ENCODE assay signal across 13 cellular contexts in the genomic region with DNA sequence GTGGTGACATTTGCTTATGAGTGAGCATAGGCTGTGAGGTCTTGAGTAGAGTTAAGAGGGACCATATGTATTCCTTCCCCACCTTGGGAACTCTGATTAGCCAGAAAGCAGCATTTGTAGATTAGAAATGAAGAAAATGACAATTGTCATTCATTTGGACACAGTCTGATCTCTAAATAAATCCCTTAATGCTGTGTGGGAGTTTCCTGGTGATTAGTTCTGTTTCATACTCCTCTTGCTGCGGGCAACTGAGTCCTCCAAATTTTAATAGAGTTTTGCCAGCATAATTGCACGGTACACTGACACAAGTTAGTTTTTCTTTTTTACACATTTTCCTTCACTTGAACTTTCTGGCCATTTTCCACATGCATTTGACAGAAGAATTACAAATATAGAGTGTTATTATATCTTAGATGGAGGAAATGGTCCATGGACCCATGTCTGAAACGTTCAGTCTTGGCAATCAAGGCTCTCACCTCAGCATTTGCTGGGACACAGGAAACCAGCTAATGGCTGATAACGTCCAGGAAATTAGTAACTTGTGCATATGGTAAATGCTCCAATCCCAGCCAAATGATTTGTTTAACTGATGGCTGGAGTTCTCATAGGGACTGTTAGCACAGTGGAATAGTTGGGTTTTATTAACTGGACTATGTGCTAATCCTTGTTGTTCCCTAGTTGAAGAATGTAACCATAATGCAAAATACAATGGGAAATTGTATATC.
A peak's percentile ranks its signal among the peaks of the same experiment; 100 is the strongest.
DNase-seq lines count a peak whose midpoint lies in the region; ATAC-seq and TF ChIP-seq lines count a peak whose summit lies in the region.
"Had no signal": no experiment of that assay in that cellular context is flagged by ENCODE, and none has a peak within 500 bp of the region (broad histone marks: within the 10 kb centered on the region; RNA-seq: fewer than 3 reads in every experiment).

No MANE protein-coding gene starts in this region.

- no peaks in the 10 kb centered on the region for H3K79me2 ChIP-seq in osteoblast (ENCODE audit: insufficient read depth, low read length)

- H2AFZ ChIP-seq in osteoblast (ENCODE audit: low read length): no peak overlapping the region
- H2AFZ ChIP-seq: GM23248 had no signal

- H3K4me1 ChIP-seq in heart left ventricle (peaks cover 0 to 36% (median 9%) of the 10 kb centered on the region in 12 donors), osteoblast (ENCODE audit: insufficient read depth, low read length) (peaks cover 7% of the 10 kb centered on the region)
- H3K4me1 ChIP-seq: BLaER1 treated with 17β-estradiol and CSF1 and Interleukin-3, amounts not matched to agents 10 nM and 100 nM had no signal

- peak in 3 of 4 donors; percentile 29 to 88 (median 62) for ATAC-seq in heart left ventricle
- ATAC-seq: HCT116 had no signal

- H3K9me3 ChIP-seq in heart left ventricle: no peaks in the 10 kb centered on the region
- no peaks in the 10 kb centered on the region for H3K9me3 ChIP-seq in osteoblast (ENCODE audit: low read depth, low read length)
- H3K9me3 ChIP-seq: BLaER1 treated with 17β-estradiol and CSF1 and Interleukin-3, amounts not matched to agents 10 nM and 100 nM had no signal

- H4K20me1 ChIP-seq in osteoblast (ENCODE audit: insufficient read depth, low read length): no peaks in the 10 kb centered on the region
- H4K20me1 ChIP-seq: BLaER1 treated with 17β-estradiol and CSF1 and Interleukin-3, amounts not matched to agents 10 nM and 100 nM had no signal

- WGBS in heart left ventricle, 4 donors: 45 to 53% (median 49%) methylated on average over 4 of the region's 4 CpGs

- H3K4me2 ChIP-seq in osteoblast (ENCODE audit: insufficient read depth, low read length): no peak overlapping the region
- H3K4me2 ChIP-seq: BLaER1 treated with 17β-estradiol and CSF1 and Interleukin-3, amounts not matched to agents 10 nM and 100 nM had no signal

- H3K4me3 ChIP-seq in heart left ventricle: no peak overlapping the region
- no peak overlapping the region for H3K4me3 ChIP-seq in cardiac fibroblast (replicated peaks in 1 of 2; ENCODE audit: low read depth in 2 of 2, low read length in 2 of 2)
- no peak overlapping the region for H3K4me3 ChIP-seq in fibroblast of the aortic adventitia (ENCODE audit: low read depth, low read length)
- no peak overlapping the region for H3K4me3 ChIP-seq in osteoblast (ENCODE audit: insufficient read depth, low read length)
- H3K4me3 ChIP-seq: BLaER1 treated with 17β-estradiol and CSF1 and Interleukin-3, amounts not matched to agents 10 nM and 100 nM; GM23248 had no signal

- no peaks in the 10 kb centered on the region for H3K36me3 ChIP-seq in heart left ventricle
- H3K36me3 ChIP-seq in osteoblast (ENCODE audit: insufficient read depth, low read length): no peaks in the 10 kb centered on the region
- H3K36me3 ChIP-seq: BLaER1 treated with 17β-estradiol and CSF1 and Interleukin-3, amounts not matched to agents 10 nM and 100 nM had no signal

- H3K27me3 ChIP-seq in heart left ventricle (no peaks in the 10 kb centered on the region), osteoblast (ENCODE audit: insufficient read depth, low read length) (no peaks in the 10 kb centered on the region)
- H3K27me3 ChIP-seq: BLaER1 treated with 17β-estradiol and CSF1 and Interleukin-3, amounts not matched to agents 10 nM and 100 nM had no signal

- intact Hi-C loops in heart left ventricle (cut with DNase I): no loop called here
- intact Hi-C loops in cardiac septum (cut with DNase I): no loop called here

- TF ChIP-seq POLR2A in heart left ventricle (IDR thresholded peaks at IDR 0.05): no peak

- TF ChIP-seq CTCF in heart left ventricle (IDR thresholded peaks at IDR 0.05) (no peak), cardiac fibroblast (IDR thresholded peaks at IDR 0.05; ENCODE audit: low read depth, low read length) (no peak), fibroblast of the aortic adventitia (IDR thresholded peaks at IDR 0.05; ENCODE audit: insufficient read depth, low read length) (no peak), osteoblast (IDR thresholded peaks at IDR 0.05; ENCODE audit: extremely low read depth, low read depth, low read length) (no peak)

- DNase-seq in heart left ventricle (no peak), cardiac septum (ENCODE audit: low spot score) (no peak), cardiac fibroblast (ENCODE audit: low read depth in 2 of 2) (peak; percentile 14 to 78), fibroblast of the aortic adventitia (ENCODE audit: low read depth) (peak; percentile 29), pulmonary artery endothelial cell (ENCODE audit: low read depth, low spot score) (peak; percentile 88), osteoblast (ENCODE audit: insufficient read length, low spot score, missing footprints) (no peak), SHP77 (lab: John Stamatoyannopoulos, UW) (no peak)
- DNase-seq: 8988T; ACHN; CD4-positive, CD25-positive, alpha-beta regulatory T cell; GM23248 had no signal

- H3K27ac ChIP-seq in heart left ventricle (peak overlapping the region in 2 of 12 donors; percentile 6 to 15), osteoblast (ENCODE audit: low read depth, low read length) (no peak overlapping the region)
- H3K27ac ChIP-seq: BLaER1 treated with 17β-estradiol and CSF1 and Interleukin-3, amounts not matched to agents 10 nM and 100 nM; GM23248 had no signal

Comparison
In these comparisons a context has a peak if more than half of its experiments do, and no peak if none do; other contexts are left out.
1. DNase-seq: peak in cardiac fibroblast (2 of 2), fibroblast of the aortic adventitia (single experiment) and pulmonary artery endothelial cell (single experiment); none in heart left ventricle (0 of 5), cardiac septum (single experiment), osteoblast (single experiment) and SHP77 (0 of 2).